Comparison of ENCODE assay signal across 9 cellular contexts in genomic region chr14:104986487-104987164, GRCh38.
DNase-seq lines count a peak whose midpoint lies in the region; ATAC-seq lines count a peak whose summit lies in the region.
"Had no signal": no experiment of that assay in that cellular context is flagged by ENCODE, and none has a peak within 500 bp of the region (broad histone marks: within the 10 kb centered on the region; RNA-seq: fewer than 3 reads in every experiment).

No MANE protein-coding gene starts in this region.

- H3K4me1 Mint-ChIP-seq in stimulated activated naive CD8-positive, alpha-beta T cell treated with anti-CD3 and anti-CD28 coated beads, Interleukin-15, Interleukin-2, amounts not matched to agents 100 ng/mL and 50 ng/mL, for 24 hours (ENCODE audit: low read depth): peaks cover 8% of the 10 kb centered on the region
- no peaks in the 10 kb centered on the region for H3K4me1 Mint-ChIP-seq in central memory CD8-positive, alpha-beta T cell

- H3K4me3 Mint-ChIP-seq in stimulated activated naive CD8-positive, alpha-beta T cell treated with anti-CD3 and anti-CD28 coated beads, Interleukin-15, Interleukin-2, amounts not matched to agents 100 ng/mL and 50 ng/mL, for 24 hours: peak overlapping the region; percentile 72
- H3K4me3 Mint-ChIP-seq in central memory CD8-positive, alpha-beta T cell: peak overlapping the region; percentile 76

- H3K27ac Mint-ChIP-seq in stimulated activated naive CD8-positive, alpha-beta T cell treated with anti-CD3 and anti-CD28 coated beads, Interleukin-15, Interleukin-2, amounts not matched to agents 100 ng/mL and 50 ng/mL, for 24 hours: no peak overlapping the region
- no peak overlapping the region for H3K27ac Mint-ChIP-seq in central memory CD8-positive, alpha-beta T cell (ENCODE audit: low read depth)

- no peaks in the 10 kb centered on the region for H3K36me3 Mint-ChIP-seq in stimulated activated naive CD8-positive, alpha-beta T cell treated with anti-CD3 and anti-CD28 coated beads, Interleukin-15, Interleukin-2, amounts not matched to agents 100 ng/mL and 50 ng/mL, for 24 hours (ENCODE audit: low read depth)
- peaks cover 9% of the 10 kb centered on the region for H3K36me3 Mint-ChIP-seq in central memory CD8-positive, alpha-beta T cell (ENCODE audit: insufficient read depth)

- no peaks in the 10 kb centered on the region for H3K36me3 ChIP-seq in mucosa of stomach (ENCODE audit: control insufficient read depth, insufficient read depth, low read length)

- peak overlapping the region; percentile 71 for H3K9ac ChIP-seq in mucosa of stomach (ENCODE audit: low read length)

- H3K4me1 ChIP-seq in mucosa of stomach (ENCODE audit: control insufficient read depth, insufficient read depth, low read length): peaks cover 8% of the 10 kb centered on the region

- no peaks in the 10 kb centered on the region for H3K27me3 Mint-ChIP-seq in stimulated activated naive CD8-positive, alpha-beta T cell treated with anti-CD3 and anti-CD28 coated beads, Interleukin-15, Interleukin-2, amounts not matched to agents 100 ng/mL and 50 ng/mL, for 24 hours
- no peaks in the 10 kb centered on the region for H3K27me3 Mint-ChIP-seq in central memory CD8-positive, alpha-beta T cell

- H3K9me3 Mint-ChIP-seq in stimulated activated naive CD8-positive, alpha-beta T cell treated with anti-CD3 and anti-CD28 coated beads, Interleukin-15, Interleukin-2, amounts not matched to agents 100 ng/mL and 50 ng/mL, for 24 hours: no peaks in the 10 kb centered on the region
- H3K9me3 Mint-ChIP-seq in central memory CD8-positive, alpha-beta T cell: no peaks in the 10 kb centered on the region

- ATAC-seq in stimulated activated naive CD8-positive, alpha-beta T cell treated with anti-CD3 and anti-CD28 coated beads, Interleukin-15, Interleukin-2, amounts not matched to agents 100 U/mL and 50 U/mL, for 24 hours: no peak
- no peak for ATAC-seq in central memory CD8-positive, alpha-beta T cell (replicated peaks; ENCODE audit: extremely low read depth, poor library complexity, severe bottlenecking)
- no peak for ATAC-seq in HG03159 (IDR thresholded peaks at IDR 0.05; ENCODE audit: unreplicated experiment)
- ATAC-seq in GM21737 (IDR thresholded peaks at IDR 0.05; ENCODE audit: unreplicated experiment): no peak

- H3K27me3 ChIP-seq in mucosa of stomach (ENCODE audit: control insufficient read depth, insufficient read depth, low read length): no peaks in the 10 kb centered on the region

- no peak for DNase-seq in stimulated activated naive CD8-positive, alpha-beta T cell treated with anti-CD3 and anti-CD28 coated beads, Interleukin-15, Interleukin-2, amounts not matched to agents 100 U/mL and 50 U/mL, for 24 hours
- no peak for DNase-seq in central memory CD8-positive, alpha-beta T cell (ENCODE audit: low spot score in 2 of 2)
- DNase-seq in kidney tubule cell (ENCODE audit: low spot score) (no peak), retina (no peak)
- DNase-seq: T-helper 9 cell had no signal

- no peaks in the 10 kb centered on the region for H3K9me3 ChIP-seq in mucosa of stomach (ENCODE audit: control insufficient read depth, low read length)

- H3K4me3 ChIP-seq in mucosa of stomach (ENCODE audit: low read length): peak overlapping the region; percentile 46
